Comparison of ENCODE assay signal across 20 cellular contexts in genomic region chr2:121294881-121295840, GRCh38. TPM values are rescaled to one million over a fixed set of nuclear protein-coding genes. Genes with fewer than 3 reads are reported as not detected.
DNase-seq lines count a peak whose midpoint lies in the region; ATAC-seq and TF ChIP-seq lines count a peak whose summit lies in the region.
"Had no signal": no experiment of that assay in that cellular context is flagged by ENCODE, and none has a peak within 500 bp of the region (broad histone marks: within the 10 kb centered on the region; RNA-seq: fewer than 3 reads in every experiment).

No MANE protein-coding gene starts in this region.

- ATAC-seq in heart left ventricle (no peak), left lobe of liver (peak; percentile 24), GM18517 (IDR thresholded peaks at IDR 0.05; ENCODE audit: unreplicated experiment) (no peak)
- ATAC-seq: Panc1 had no signal

- DNase-seq in right atrium auricular region (ENCODE audit: low spot score) (peak; percentile 32), heart left ventricle (no peak), ecto neural progenitor cell (ENCODE audit: low spot score) (peak; percentile 24), left lobe of liver (ENCODE audit: low spot score) (no peak), foreskin fibroblast (no peak), islet precursor cell (no peak)
- DNase-seq: CD4-positive, CD25-positive, alpha-beta regulatory T cell; DMS79; H7; HFFc6; KBM-7; NCI-H1092; NCI-H1436; NCI-H187 treated with DMSO at 0.1 percent for 48 hours; NCI-H69; NK-92 treated with Interleukin-12 subunit alpha and Interleukin-12 subunit beta, amount 100 ng/mL, for 24 hours; SIG-M5 had no signal

- H3K27me3 ChIP-seq in right atrium auricular region (no peaks in the 10 kb centered on the region), heart left ventricle (no peaks in the 10 kb centered on the region)

- no peak for TF ChIP-seq POLR2A in heart left ventricle (IDR thresholded peaks at IDR 0.05)

- 77 to 85% (median 82%) methylated on average over 5 to 9 of the region's 9 CpGs for WGBS in heart left ventricle, 4 donors

- peaks cover 0 to 7% of the 10 kb centered on the region in 2 donors for H3K4me1 ChIP-seq in right atrium auricular region
- H3K4me1 ChIP-seq in heart left ventricle: no peaks in the 10 kb centered on the region

- H3K36me3 ChIP-seq in right atrium auricular region (no peaks in the 10 kb centered on the region), heart left ventricle (no peaks in the 10 kb centered on the region)

- H3K9me3 ChIP-seq in right atrium auricular region: no peaks in the 10 kb centered on the region
- no peaks in the 10 kb centered on the region for H3K9me3 ChIP-seq in heart left ventricle

- TF ChIP-seq CTCF in right atrium auricular region (IDR thresholded peaks at IDR 0.05) (no peak), heart left ventricle (IDR thresholded peaks at IDR 0.05) (no peak), foreskin fibroblast (IDR thresholded peaks at IDR 0.05; ENCODE audit: low read depth, low read length) (no peak)

- H3K4me3 ChIP-seq in right atrium auricular region (no peak overlapping the region), heart left ventricle (no peak overlapping the region), foreskin fibroblast (ENCODE audit: low read depth in 1 of 2, low read length in 2 of 2) (no peak overlapping the region)

- H3K27ac ChIP-seq in right atrium auricular region (no peak overlapping the region), heart left ventricle (no peak overlapping the region)
- H3K27ac ChIP-seq: HL-60 had no signal

- intact Hi-C loops in heart left ventricle (cut with DNase I): loop anchor here in 2 of 10 donors (10.0 kb wide), 2 partner anchors 170 to 200 kb away; no protein-coding TSS in a partner anchor

RNA-seq across cellular contexts. Expression of gene TFCP2L1, which starts 10.2 kb away (rescaled TPM):
- total RNA-seq in right atrium auricular region (under 1 TPM; 0.28 to 0.44 TPM), heart left ventricle (1 to 10 TPM in 1 of 9 donors, under 1 TPM in 7, not detected in 1; 0.04 to 1.5 (median 0.21) TPM), left lobe of liver (0.30 TPM)
- under 1 TPM; 0.10 to 0.15 TPM for polyA plus RNA-seq in heart left ventricle
- polyA plus RNA-seq: CD4-positive, CD25-positive, alpha-beta regulatory T cell had no signal

Comparison
In these comparisons a context has a peak if more than half of its experiments do, and no peak if none do; other contexts are left out.
1. DNase-seq: peak in right atrium auricular region (single experiment) and ecto neural progenitor cell (single experiment); none in heart left ventricle (0 of 5), left lobe of liver (single experiment), foreskin fibroblast (0 of 2) and islet precursor cell (single experiment).